1 cellular context compared by ENCODE assay signal in genomic region chr14:64209428-64210165, GRCh38.
TF ChIP-seq lines count a peak whose summit lies in the region.

No MANE protein-coding gene starts in this region.

TF ChIP-seq in GM23338, 12 proteins besides CTCF, POLR2A, EP300 and RAD21 (continued from another document):
- no peak for TF ChIP-seq ZNF462 (CRISPR knock-in tag; IDR thresholded peaks at IDR 0.05)
- TF ChIP-seq STAT1 (IDR thresholded peaks at IDR 0.05; ENCODE audit: unreplicated experiment), result no peak
- TF ChIP-seq EZH2phosphoT487 (IDR thresholded peaks at IDR 0.05; ENCODE audit: unreplicated experiment), result no peak
